ENCODE assay signal across 8 cellular contexts in genomic region chr1:15620155-15620545, GRCh38. TPM values are rescaled to one million over a fixed set of nuclear protein-coding genes. Genes with fewer than 3 reads are reported as not detected.
DNase-seq lines count a peak whose midpoint lies in the region; ATAC-seq and TF ChIP-seq lines count a peak whose summit lies in the region.
"Had no signal": no experiment of that assay in that cellular context is flagged by ENCODE, and none has a peak within 500 bp of the region (broad histone marks: within the 10 kb centered on the region; RNA-seq: fewer than 3 reads in every experiment).

No MANE protein-coding gene starts in this region.

- no peaks in the 10 kb centered on the region for H3K9me3 ChIP-seq in esophagus squamous epithelium
- H3K9me3 ChIP-seq in sigmoid colon, result no peaks in the 10 kb centered on the region

- intact Hi-C loops in esophagus squamous epithelium (cut with DNase I) (no loop called here), sigmoid colon (cut with DNase I) (no loop called here)

- H3K27me3 ChIP-seq in esophagus squamous epithelium (no peaks in the 10 kb centered on the region), sigmoid colon (no peaks in the 10 kb centered on the region)

- H3K27ac ChIP-seq in RWPE1, result no peak overlapping the region
- peak overlapping the region; percentile 92 to 100 (median 99) for H3K27ac ChIP-seq in esophagus squamous epithelium
- peak overlapping the region in 3 of 4 donors; percentile 94 to 97 (median 96) for H3K27ac ChIP-seq in sigmoid colon

- no peak for ATAC-seq in GM18517 (IDR thresholded peaks at IDR 0.05; ENCODE audit: unreplicated experiment)

- H3K4me3 ChIP-seq in esophagus squamous epithelium (peak overlapping the region in 3 of 4 donors; percentile 0 to 99 (median 95)), sigmoid colon (no peak overlapping the region)

- DNase-seq in HCEC 1CT, result peak; percentile 85
- DNase-seq in RWPE1 (ENCODE audit: low spot score), result peak; percentile 66
- DNase-seq in esophagus squamous epithelium (lab: John Stamatoyannopoulos, UW), result no peak
- DNase-seq in sigmoid colon, result no peak
- no peak for DNase-seq in activated CD8-positive, alpha-beta memory T cell treated with anti-CD3 and anti-CD28 coated beads, Interleukin-2, amount 50 U/mL, for 4 hours
- DNase-seq in OCI-M2 (lab: John Stamatoyannopoulos, UW; ENCODE audit: unreplicated experiment), result no peak
- DNase-seq: activated CD4-positive, alpha-beta T cell treated with anti-CD3 and anti-CD28 coated beads for 48 hours had no signal

- H3K36me3 ChIP-seq in esophagus squamous epithelium (no peaks in the 10 kb centered on the region), sigmoid colon (peaks cover 0 to 3% (median 0%) of the 10 kb centered on the region in 4 donors)

- POLR2A ChIA-PET in RWPE1 (lab: Yijun Ruan, JAX; ENCODE audit: low non-redundant PET), result no interaction called here

- CTCF ChIA-PET in RWPE1 (lab: Yijun Ruan, JAX), result no interaction called here

- TF ChIP-seq EP300 in sigmoid colon (IDR thresholded peaks at IDR 0.05), result no peak

- H3K4me1 ChIP-seq in esophagus squamous epithelium, result peaks cover 27 to 80% (median 50%) of the 10 kb centered on the region in 3 donors
- peaks cover 0 to 66% (median 48%) of the 10 kb centered on the region in 4 donors for H3K4me1 ChIP-seq in sigmoid colon

- TF ChIP-seq CTCF in RWPE1 (conservative IDR thresholded peaks at IDR 0.05; ENCODE audit: low read depth), result no peak
- TF ChIP-seq CTCF in esophagus squamous epithelium (IDR thresholded peaks at IDR 0.05), result no peak
- no peak for TF ChIP-seq CTCF in sigmoid colon (IDR thresholded peaks at IDR 0.05)

- 14 to 20% methylated on average over 1 of the region's 1 CpG for WGBS in esophagus squamous epithelium, 2 donors
- 10 to 13% methylated on average over 1 of the region's 1 CpG for WGBS in sigmoid colon, 2 donors

- no peak for TF ChIP-seq POLR2A in esophagus squamous epithelium (IDR thresholded peaks at IDR 0.05)
- no peak for TF ChIP-seq POLR2A in sigmoid colon (IDR thresholded peaks at IDR 0.05)

RNA-seq across cellular contexts. Expression of gene DDI2, which starts 2.9 kb away (rescaled TPM):
- total RNA-seq in esophagus squamous epithelium (10 to 100 TPM; 20.6 to 62.9 (median 48.3) TPM), sigmoid colon (10 to 100 TPM; 13.4 to 27.3 (median 19.8) TPM)
- polyA plus RNA-seq in sigmoid colon, result 10 to 100 TPM in 1 of 3 donors, 1 to 10 TPM in 2; 3.0 to 12.5 (median 5.3) TPM

RNA-seq across cellular contexts. Expression of gene AGMAT, which starts 35.3 kb away (rescaled TPM):
- total RNA-seq in esophagus squamous epithelium (1 to 10 TPM in 1 of 4 donors, under 1 TPM in 3; 0.27 to 1.7 (median 0.59) TPM), sigmoid colon (under 1 TPM in 1 of 4 donors, not detected in 3; 0.14 TPM)
- polyA plus RNA-seq in sigmoid colon, result 10 to 100 TPM in 2 of 3 donors, 1 to 10 TPM in 1; 6.6 to 18.3 (median 11.1) TPM

Comparison
In these comparisons a context has a peak if more than half of its experiments do, and no peak if none do; other contexts are left out.
1. DNase-seq: peak in HCEC 1CT (single experiment) and RWPE1 (single experiment); none in esophagus squamous epithelium (single experiment), sigmoid colon (single experiment), activated CD8-positive, alpha-beta memory T cell treated with anti-CD3 and anti-CD28 coated beads, Interleukin-2, amount 50 U/mL, for 4 hours (single experiment) and OCI-M2 (single experiment).
2. H3K4me3 ChIP-seq: peak in esophagus squamous epithelium (3 of 4); none in sigmoid colon (0 of 4).